In the genomic region with DNA sequence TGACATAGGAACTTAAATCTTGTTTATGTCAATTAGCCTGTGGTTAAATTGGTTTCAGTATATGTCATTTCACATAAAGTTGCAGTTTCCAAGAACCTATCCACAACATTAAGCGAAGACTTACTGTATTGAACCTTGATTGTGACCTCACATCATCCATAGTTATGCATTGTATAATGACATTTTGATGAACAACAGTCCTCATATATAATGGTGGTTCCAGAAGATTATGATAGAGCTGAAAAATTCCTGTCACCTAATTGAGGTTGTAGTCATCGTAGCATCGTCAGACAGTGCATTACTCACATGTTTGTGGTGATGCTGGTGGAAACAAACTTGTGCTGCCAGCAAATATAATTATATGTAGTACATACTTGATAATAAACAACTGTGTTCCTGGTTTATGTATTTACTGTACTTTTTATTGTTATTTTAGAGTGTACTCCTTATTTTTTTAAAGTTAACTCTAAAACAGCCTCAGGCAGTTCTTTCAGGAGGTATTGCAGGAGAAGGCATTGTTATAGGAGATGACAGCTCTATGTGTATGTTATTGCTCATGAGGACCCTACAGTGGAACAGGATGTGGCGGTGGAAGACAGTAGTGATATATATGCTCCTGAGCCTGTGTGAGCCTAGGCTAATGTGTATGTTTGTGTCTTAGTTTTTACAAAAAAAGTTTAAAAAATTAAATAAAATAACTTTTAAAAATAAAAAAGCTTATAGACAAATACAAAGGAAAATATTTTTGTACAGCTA, we compare ENCODE assay signal across 9 cellular contexts. TPM values are rescaled to one million over a fixed set of nuclear protein-coding genes. Genes with fewer than 3 reads are reported as not detected.
A peak's percentile ranks its signal among the peaks of the same experiment; 100 is the strongest.
DNase-seq lines count a peak whose midpoint lies in the region; ATAC-seq, FAIRE-seq and TF ChIP-seq lines count a peak whose summit lies in the region.
"Had no signal": no experiment of that assay in that cellular context is flagged by ENCODE, and none has a peak within 500 bp of the region (broad histone marks: within the 10 kb centered on the region; RNA-seq: fewer than 3 reads in every experiment).

No MANE protein-coding gene starts in this region.

- no peak overlapping the region for H3K4me3 ChIP-seq in upper lobe of right lung
- H3K4me3 ChIP-seq in heart right ventricle = no peak overlapping the region
- H3K4me3 ChIP-seq: SK-N-MC had no signal

- H3K27ac ChIP-seq in upper lobe of right lung = no peak overlapping the region
- no peak overlapping the region for H3K27ac ChIP-seq in heart right ventricle
- H3K27ac ChIP-seq: SK-N-MC had no signal

- H3K9me3 ChIP-seq in upper lobe of right lung = no peaks in the 10 kb centered on the region
- H3K9me3 ChIP-seq in heart right ventricle = no peaks in the 10 kb centered on the region

- 75 to 84% methylated on average over 4 of the region's 4 CpGs for WGBS in heart right ventricle, 2 donors

- ATAC-seq in GM21528 (IDR thresholded peaks at IDR 0.05; ENCODE audit: low FRiP score, unreplicated experiment) (peak; percentile 67), upper lobe of right lung (no peak), left lobe of liver (no peak), heart right ventricle (no peak)

- H3K27me3 ChIP-seq in upper lobe of right lung = no peaks in the 10 kb centered on the region
- H3K27me3 ChIP-seq in heart right ventricle = no peaks in the 10 kb centered on the region

- DNase-seq in LHCN-M2 (ENCODE audit: low read depth) (peak; percentile 79), fibroblast of peridontal ligament (ENCODE audit: extremely low read depth) (peak; percentile 85), upper lobe of right lung (no peak), left lobe of liver (ENCODE audit: low spot score) (no peak), heart right ventricle (no peak), GM10266 (ENCODE audit: extremely low spot score) (no peak)

- TF ChIP-seq CTCF in upper lobe of right lung (IDR thresholded peaks at IDR 0.05) (no peak), heart right ventricle (IDR thresholded peaks at IDR 0.05) (no peak), GM10266 (IDR thresholded peaks at IDR 0.05; ENCODE audit: control insufficient read depth, insufficient read depth, low read depth, missing control alignments) (no peak)

- H3K36me3 ChIP-seq in upper lobe of right lung (no peaks in the 10 kb centered on the region), heart right ventricle (no peaks in the 10 kb centered on the region)

- intact Hi-C loops in upper lobe of right lung (cut with DNase I) = no loop called here
- intact Hi-C loops in heart right ventricle (cut with DNase I) = no loop called here

- H3K4me1 ChIP-seq in upper lobe of right lung (peaks cover 5% of the 10 kb centered on the region), heart right ventricle (no peaks in the 10 kb centered on the region)

- peak; percentile 25 for FAIRE-seq in G401.6 (lab: Jason Lieb, UNC)

RNA-seq across cellular contexts. Expression of a gene that starts 56.6 kb away (rescaled TPM):
- total RNA-seq in LHCN-M2 (2014; rRNA removed) (181 and 197 TPM in 2 replicates), upper lobe of right lung (33.8 TPM), left lobe of liver (23.4 TPM), heart right ventricle (10 to 100 TPM; 41.9 to 59.1 (median 54.9) TPM)
- 114 TPM for polyA plus RNA-seq in LHCN-M2 (2012)
- 10 to 100 TPM; 26.3 to 58.2 TPM for polyA plus RNA-seq in heart right ventricle

Comparison
In these comparisons a context has a peak if more than half of its experiments do, and no peak if none do; other contexts are left out.
1. DNase-seq: peak in LHCN-M2 (single experiment) and fibroblast of peridontal ligament (single experiment); none in upper lobe of right lung (single experiment), left lobe of liver (single experiment), heart right ventricle (0 of 2) and GM10266 (single experiment).